ENCODE assay signal across 12 cellular contexts in the genomic region with DNA sequence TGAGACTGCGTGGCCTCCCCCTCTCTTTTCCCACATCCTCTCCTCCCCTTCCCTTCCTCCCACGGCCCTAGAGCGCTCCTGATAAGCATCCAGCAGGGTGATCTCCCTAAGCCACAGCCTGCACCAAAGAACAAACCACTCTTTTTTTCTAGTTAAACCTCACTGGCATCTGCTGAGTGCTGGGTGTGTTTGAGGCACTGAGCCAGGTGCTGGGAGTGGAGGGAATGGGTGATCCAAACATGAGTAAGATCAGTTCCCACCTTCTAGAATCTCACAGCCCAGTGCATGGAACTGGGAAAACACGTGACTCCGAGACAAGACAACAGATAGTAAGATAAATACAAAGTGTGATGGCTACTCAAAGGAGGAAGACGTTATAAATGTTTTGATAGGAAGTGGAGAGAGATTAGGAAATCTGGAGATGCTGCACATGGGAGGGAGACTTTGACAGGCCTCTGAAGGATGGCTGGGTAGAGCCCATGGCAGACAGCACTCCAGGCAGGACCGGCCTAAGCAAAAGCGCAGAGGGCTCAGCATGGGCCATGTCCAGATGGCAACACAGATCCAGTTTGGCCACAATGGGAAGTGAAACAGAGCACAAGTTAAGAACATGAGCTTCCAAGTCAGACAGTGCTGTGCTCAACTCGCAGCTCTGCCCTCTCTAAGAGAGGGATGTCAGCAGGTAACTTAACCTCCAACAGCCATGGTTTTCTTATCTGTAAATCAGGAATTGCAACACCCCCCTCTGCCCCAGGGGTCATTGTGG. TPM values are rescaled to one million over a fixed set of nuclear protein-coding genes. Genes with fewer than 3 reads are reported as not detected.
DNase-seq lines count a peak whose midpoint lies in the region; ATAC-seq and TF ChIP-seq lines count a peak whose summit lies in the region.
"Had no signal": no experiment of that assay in that cellular context is flagged by ENCODE, and none has a peak within 500 bp of the region (broad histone marks: within the 10 kb centered on the region; RNA-seq: fewer than 3 reads in every experiment).

No MANE protein-coding gene starts in this region.

- H3K27ac Mint-ChIP-seq in activated CD4-positive, alpha-beta T cell treated with anti-CD3 and anti-CD28 coated beads for 36 hours, result no peak overlapping the region
- H3K27ac Mint-ChIP-seq in activated T-helper 17 cell treated with anti-CD3 and anti-CD28 coated beads, Interleukin-2, amount 50 U/mL, for 72 hours, result peak overlapping the region; percentile 50
- no peak overlapping the region for H3K27ac Mint-ChIP-seq in activated T-cell treated with anti-CD3 and anti-CD28 coated beads, Interleukin-2, amount 50 U/mL, for 24 hours

- no peaks in the 10 kb centered on the region for H3K9me3 ChIP-seq in MM.1S (replicated peaks; ENCODE audit: insufficient read depth, low read length)
- H3K9me3 ChIP-seq: SJSA1 had no signal

- peak overlapping the region; percentile 68 for H3K27ac ChIP-seq in MM.1S (ENCODE audit: low read length)
- H3K27ac ChIP-seq: SJSA1 had no signal

- peaks cover 94% of the 10 kb centered on the region for H3K4me1 ChIP-seq in MM.1S (ENCODE audit: low read length)
- H3K4me1 ChIP-seq: SJSA1 had no signal

- H3F3A ChIP-seq in MM.1S (ENCODE audit: insufficient read depth, low read length), result peaks cover 52% of the 10 kb centered on the region

- H4K20me1 ChIP-seq in MM.1S (ENCODE audit: insufficient read depth, low read length), result no peaks in the 10 kb centered on the region

- peak; percentile 29 for DNase-seq in activated CD4-positive, alpha-beta T cell treated with anti-CD3 and anti-CD28 coated beads for 36 hours
- DNase-seq in activated CD4-positive, alpha-beta T cell treated with anti-CD3 and anti-CD28 coated beads for 1 hour, result no peak
- DNase-seq in MM.1S, result peak; percentile 40
- peak; percentile 83 for DNase-seq in myocyte (ENCODE audit: low read depth)
- DNase-seq in effector CD8-positive, alpha-beta T cell (lab: John Stamatoyannopoulos, UW), result no peak
- DNase-seq in activated T-cell treated with anti-CD3 and anti-CD28 coated beads, Interleukin-2, amount 50 U/mL, for 24 hours, result no peak
- DNase-seq: activated T-cell treated with anti-CD3 and anti-CD28 coated beads for 4 hours, dermis blood vessel endothelial cell, NCI-H1092 had no signal

- intact Hi-C loops in activated CD4-positive, alpha-beta T cell treated with anti-CD3 and anti-CD28 coated beads for 36 hours (cut with DNase I, micrococcal nuclease), result loop anchor here (2.0 to 10.0 kb wide), 8 partner anchors 13 to 703 kb away; a partner anchor contains a TSS

- TF ChIP-seq CTCF in MM.1S (IDR thresholded peaks at IDR 0.05; ENCODE audit: low read length), result no peak

- H3K36me3 ChIP-seq in MM.1S (replicated peaks; ENCODE audit: insufficient read depth, low read length), result no peaks in the 10 kb centered on the region
- H3K36me3 ChIP-seq: SJSA1 had no signal

- H3K4me2 ChIP-seq in MM.1S (ENCODE audit: low read depth, low read length), result no peak overlapping the region

- no peaks in the 10 kb centered on the region for H3K9me3 Mint-ChIP-seq in activated CD4-positive, alpha-beta T cell treated with anti-CD3 and anti-CD28 coated beads for 36 hours (ENCODE audit: low read depth)
- no peaks in the 10 kb centered on the region for H3K9me3 Mint-ChIP-seq in activated T-helper 17 cell treated with anti-CD3 and anti-CD28 coated beads, Interleukin-2, amount 50 U/mL, for 72 hours
- H3K9me3 Mint-ChIP-seq in activated T-cell treated with anti-CD3 and anti-CD28 coated beads, Interleukin-2, amount 50 U/mL, for 24 hours, result no peaks in the 10 kb centered on the region

- no peaks in the 10 kb centered on the region for H3K27me3 ChIP-seq in MM.1S (replicated peaks; ENCODE audit: insufficient read depth, low read length)
- H3K27me3 ChIP-seq: SJSA1 had no signal

- H3K9ac ChIP-seq in MM.1S (ENCODE audit: low read length), result no peak overlapping the region

- H3K36me3 Mint-ChIP-seq in activated CD4-positive, alpha-beta T cell treated with anti-CD3 and anti-CD28 coated beads for 36 hours (ENCODE audit: low read depth), result no peaks in the 10 kb centered on the region
- H3K36me3 Mint-ChIP-seq in activated T-helper 17 cell treated with anti-CD3 and anti-CD28 coated beads, Interleukin-2, amount 50 U/mL, for 72 hours (ENCODE audit: low read depth), result peaks cover 7% of the 10 kb centered on the region
- H3K36me3 Mint-ChIP-seq in activated T-cell treated with anti-CD3 and anti-CD28 coated beads, Interleukin-2, amount 50 U/mL, for 24 hours (ENCODE audit: low read depth), result no peaks in the 10 kb centered on the region

- no peak overlapping the region for H3K4me3 Mint-ChIP-seq in activated CD4-positive, alpha-beta T cell treated with anti-CD3 and anti-CD28 coated beads for 36 hours
- peak overlapping the region; percentile 54 for H3K4me3 Mint-ChIP-seq in activated T-helper 17 cell treated with anti-CD3 and anti-CD28 coated beads, Interleukin-2, amount 50 U/mL, for 72 hours
- no peak overlapping the region for H3K4me3 Mint-ChIP-seq in activated T-cell treated with anti-CD3 and anti-CD28 coated beads, Interleukin-2, amount 50 U/mL, for 24 hours

- POLR2A ChIA-PET in activated CD4-positive, alpha-beta T cell treated with anti-CD3 and anti-CD28 coated beads for 36 hours (lab: Charles Lee), result interaction anchor here (1.0 kb wide), 1 partner anchor 72 kb away, joined by 3 read pairs; no protein-coding TSS in a partner anchor

- H3K4me1 Mint-ChIP-seq in activated CD4-positive, alpha-beta T cell treated with anti-CD3 and anti-CD28 coated beads for 36 hours, result peaks cover 86% of the 10 kb centered on the region
- peaks cover 53% of the 10 kb centered on the region for H3K4me1 Mint-ChIP-seq in activated T-helper 17 cell treated with anti-CD3 and anti-CD28 coated beads, Interleukin-2, amount 50 U/mL, for 72 hours
- H3K4me1 Mint-ChIP-seq in activated T-cell treated with anti-CD3 and anti-CD28 coated beads, Interleukin-2, amount 50 U/mL, for 24 hours (ENCODE audit: low read depth), result peaks cover 91% of the 10 kb centered on the region

- no peaks in the 10 kb centered on the region for H3K9me2 ChIP-seq in MM.1S (replicated peaks; ENCODE audit: insufficient read depth, low read length)

- no peak for ATAC-seq in activated CD4-positive, alpha-beta T cell treated with anti-CD3 and anti-CD28 coated beads for 36 hours
- no peak for ATAC-seq in activated T-helper 17 cell treated with anti-CD3 and anti-CD28 coated beads, Interleukin-2, amount 50 U/mL, for 72 hours (replicated peaks)
- no peak for ATAC-seq in GM18861 (IDR thresholded peaks at IDR 0.05; ENCODE audit: unreplicated experiment)

- no peak overlapping the region for H2AFZ ChIP-seq in MM.1S (ENCODE audit: low read length)

- H3K4me3 ChIP-seq in MM.1S (ENCODE audit: low read length), result no peak overlapping the region
- H3K4me3 ChIP-seq: SJSA1 had no signal

- H3K79me2 ChIP-seq in MM.1S (ENCODE audit: low read length), result no peaks in the 10 kb centered on the region

- CTCF ChIA-PET in activated CD4-positive, alpha-beta T cell treated with anti-CD3 and anti-CD28 coated beads for 36 hours (lab: Charles Lee), result interaction anchor here (1.0 to 3.6 kb wide), 4 partner anchors 36 to 73 kb away, joined by 3 to 30 read pairs (median 4); a partner anchor contains a TSS

- H3K27me3 Mint-ChIP-seq in activated CD4-positive, alpha-beta T cell treated with anti-CD3 and anti-CD28 coated beads for 36 hours, result peaks cover 22% of the 10 kb centered on the region
- H3K27me3 Mint-ChIP-seq in activated T-helper 17 cell treated with anti-CD3 and anti-CD28 coated beads, Interleukin-2, amount 50 U/mL, for 72 hours, result no peaks in the 10 kb centered on the region
- H3K27me3 Mint-ChIP-seq in activated T-cell treated with anti-CD3 and anti-CD28 coated beads, Interleukin-2, amount 50 U/mL, for 24 hours, result peaks cover 17% of the 10 kb centered on the region

RNA-seq across cellular contexts. Expression of a gene that starts 55.6 kb away (rescaled TPM):
- not detected for total RNA-seq in activated CD4-positive, alpha-beta T cell treated with anti-CD3 and anti-CD28 coated beads for 36 hours
- total RNA-seq in activated T-helper 17 cell treated with anti-CD3 and anti-CD28 coated beads, Interleukin-2, amount 50 U/mL, for 72 hours, result not detected
- 0.10 TPM in 1 of 2 replicates, not detected in the other for total RNA-seq in myocyte
- polyA plus RNA-seq in myocyte (2012), result 0.04 TPM
- total RNA-seq: dermis blood vessel endothelial cell had no signal

RNA-seq across cellular contexts. Expression of a gene that starts 56.1 kb away (rescaled TPM):
- under 1 TPM in 1 of 2 experiments, not detected in 1; 0.09 TPM for total RNA-seq in activated CD4-positive, alpha-beta T cell treated with anti-CD3 and anti-CD28 coated beads for 36 hours
- 10 to 100 TPM in 1 of 2 donors, 1 to 10 TPM in 1; 2.9 to 17.5 TPM for total RNA-seq in activated T-helper 17 cell treated with anti-CD3 and anti-CD28 coated beads, Interleukin-2, amount 50 U/mL, for 72 hours
- not detected in 2 replicates for total RNA-seq in myocyte
- polyA plus RNA-seq in myocyte (2012), result 0.09 TPM
- total RNA-seq: dermis blood vessel endothelial cell, SJSA1 had no signal

Comparison
In these comparisons a context has a peak if more than half of its experiments do, and no peak if none do; other contexts are left out.
1. DNase-seq: peak in activated CD4-positive, alpha-beta T cell treated with anti-CD3 and anti-CD28 coated beads for 36 hours (single experiment), MM.1S (single experiment) and myocyte (single experiment); none in activated CD4-positive, alpha-beta T cell treated with anti-CD3 and anti-CD28 coated beads for 1 hour (single experiment), effector CD8-positive, alpha-beta T cell (single experiment) and activated T-cell treated with anti-CD3 and anti-CD28 coated beads, Interleukin-2, amount 50 U/mL, for 24 hours (single experiment).